Comparison of ENCODE assay signal across 13 cellular contexts in genomic region chr2:128441341-128442052, GRCh38.
DNase-seq lines count a peak whose midpoint lies in the region; ATAC-seq and TF ChIP-seq lines count a peak whose summit lies in the region.
"Had no signal": no experiment of that assay in that cellular context is flagged by ENCODE, and none has a peak within 500 bp of the region (broad histone marks: within the 10 kb centered on the region; RNA-seq: fewer than 3 reads in every experiment).

No MANE protein-coding gene starts in this region.

- no peaks in the 10 kb centered on the region for H3K79me2 ChIP-seq in DND-41 (ENCODE audit: insufficient read depth, low read length)
- no peaks in the 10 kb centered on the region for H3K79me2 ChIP-seq in hepatocyte
- H3K79me2 ChIP-seq in osteoblast (ENCODE audit: insufficient read depth, low read length), result no peaks in the 10 kb centered on the region

- H3K4me2 ChIP-seq in DND-41 (ENCODE audit: insufficient read depth, low read length) (no peak overlapping the region), hepatocyte (no peak overlapping the region), osteoblast (ENCODE audit: insufficient read depth, low read length) (no peak overlapping the region)

- no peak overlapping the region for H3K4me3 Mint-ChIP-seq in activated CD8-positive, alpha-beta T cell treated with anti-CD3 and anti-CD28 coated beads, Interleukin-2, amount 10 ng/mL, durations not matched to agents 7 days and 5 days
- H3K4me3 Mint-ChIP-seq: activated T-helper 1 cell treated with anti-CD3 and anti-CD28 coated beads, Interleukin-12 subunit alpha, Interleukin-12 subunit beta, Interleukin-2, Interleukin-4 antibody, amounts not matched to agents 30 ng/mL and 10 ng/mL and 1 ng/mL, durations not matched to agents 14 hours and 24 hours and 36 hours; stimulated activated naive B cell treated with anti-CD40 and anti-IgM and Interleukin-4, amounts not matched to agents 10 μg/mL and 1 μg/mL and 100 μg/mL, for 72 hours had no signal

- 92% methylated on average over 18 of the region's 18 CpGs for WGBS in hepatocyte (ENCODE audit: low lambda C conversion rate, missing lambda C conversion rate)

- H2AFZ ChIP-seq in DND-41 (ENCODE audit: low read depth, low read length) (no peak overlapping the region), hepatocyte (no peak overlapping the region), osteoblast (ENCODE audit: low read length) (no peak overlapping the region)

- H3K27ac ChIP-seq in DND-41 (ENCODE audit: low read length), result peak overlapping the region; percentile 14; the same call in 1 of the 2 replicates
- peak overlapping the region; percentile 60 for H3K27ac ChIP-seq in SJSA1
- peak overlapping the region; percentile 81 for H3K27ac ChIP-seq in hepatocyte
- H3K27ac ChIP-seq in osteoblast (ENCODE audit: low read depth, low read length), result no peak overlapping the region
- H3K27ac ChIP-seq: RWPE1 had no signal

- POLR2A ChIA-PET in activated CD8-positive, alpha-beta T cell treated with anti-CD3 and anti-CD28 coated beads, Interleukin-2, amount 10 ng/mL, durations not matched to agents 7 days and 5 days (lab: Charles Lee), result no interaction called here

- no peaks in the 10 kb centered on the region for H3K27me3 ChIP-seq in DND-41 (ENCODE audit: insufficient read depth, low read length, poor library complexity)
- no peaks in the 10 kb centered on the region for H3K27me3 ChIP-seq in SJSA1 (replicated peaks)
- H3K27me3 ChIP-seq in hepatocyte, result no peaks in the 10 kb centered on the region
- no peaks in the 10 kb centered on the region for H3K27me3 ChIP-seq in osteoblast (ENCODE audit: insufficient read depth, low read length)
- no peaks in the 10 kb centered on the region for H3K27me3 ChIP-seq in MG63

- H3K4me1 Mint-ChIP-seq in activated CD8-positive, alpha-beta T cell treated with anti-CD3 and anti-CD28 coated beads, Interleukin-2, amount 10 ng/mL, durations not matched to agents 7 days and 5 days (ENCODE audit: low read depth), result peaks cover 4% of the 10 kb centered on the region

- DNase-seq in DND-41 (peak; percentile 2), SJSA1 (ENCODE audit: low read depth in 1 of 2, low spot score in 2 of 2) (peak in 1 of 2 experiments; percentile 37), hepatocyte (ENCODE audit: low spot score) (no peak), osteoblast (ENCODE audit: insufficient read length, low spot score, missing footprints) (peak; percentile 60), MG63 (no peak)
- DNase-seq in activated CD8-positive, alpha-beta T cell treated with anti-CD3 and anti-CD28 coated beads, Interleukin-2, amount 10 ng/mL, durations not matched to agents 7 days and 5 days, result no peak
- DNase-seq: activated CD4-positive, alpha-beta T cell treated with anti-CD3 and anti-CD28 coated beads for 4 hours; NCI-H2107; stimulated activated naive B cell treated with anti-CD40 and anti-IgM and Interleukin-4, amounts not matched to agents 10 μg/mL and 1 μg/mL and 100 μg/mL, for 72 hours had no signal

- H4K20me1 ChIP-seq in DND-41 (ENCODE audit: insufficient read depth, low read length), result no peaks in the 10 kb centered on the region
- no peaks in the 10 kb centered on the region for H4K20me1 ChIP-seq in hepatocyte (ENCODE audit: insufficient read depth, poor library complexity, severe bottlenecking)
- H4K20me1 ChIP-seq in osteoblast (ENCODE audit: insufficient read depth, low read length), result no peaks in the 10 kb centered on the region

- H3K4me3 ChIP-seq in DND-41 (ENCODE audit: low read depth in 1 of 2, low read length in 2 of 2), result no peak overlapping the region
- no peak overlapping the region for H3K4me3 ChIP-seq in SJSA1
- no peak overlapping the region for H3K4me3 ChIP-seq in hepatocyte
- no peak overlapping the region for H3K4me3 ChIP-seq in osteoblast (ENCODE audit: insufficient read depth, low read length)
- no peak overlapping the region for H3K4me3 ChIP-seq in MG63

- ATAC-seq in DND-41 (ENCODE audit: insufficient read depth, low read depth), result no peak
- no peak for ATAC-seq in HG02759 (IDR thresholded peaks at IDR 0.05; ENCODE audit: unreplicated experiment)
- ATAC-seq in GM18520 (IDR thresholded peaks at IDR 0.05; ENCODE audit: unreplicated experiment), result no peak
- ATAC-seq in activated CD8-positive, alpha-beta T cell treated with anti-CD3 and anti-CD28 coated beads, Interleukin-2, amount 10 ng/mL, durations not matched to agents 7 days and 5 days, result no peak

- no peaks in the 10 kb centered on the region for H3K9me3 Mint-ChIP-seq in activated CD8-positive, alpha-beta T cell treated with anti-CD3 and anti-CD28 coated beads, Interleukin-2, amount 10 ng/mL, durations not matched to agents 7 days and 5 days (ENCODE audit: insufficient read depth)
- H3K9me3 Mint-ChIP-seq: activated T-helper 1 cell treated with anti-CD3 and anti-CD28 coated beads, Interleukin-12 subunit alpha, Interleukin-12 subunit beta, Interleukin-2, Interleukin-4 antibody, amounts not matched to agents 30 ng/mL and 10 ng/mL and 1 ng/mL, durations not matched to agents 14 hours and 24 hours and 36 hours; stimulated activated naive B cell treated with anti-CD40 and anti-IgM and Interleukin-4, amounts not matched to agents 10 μg/mL and 1 μg/mL and 100 μg/mL, for 72 hours had no signal

- peaks cover 12% of the 10 kb centered on the region for H3K4me1 ChIP-seq in DND-41 (ENCODE audit: insufficient read depth, low read length)
- H3K4me1 ChIP-seq in SJSA1 (replicated peaks), result peaks cover 33% of the 10 kb centered on the region
- H3K4me1 ChIP-seq in hepatocyte (ENCODE audit: insufficient read depth), result peaks cover 19% of the 10 kb centered on the region
- H3K4me1 ChIP-seq in osteoblast (ENCODE audit: insufficient read depth, low read length), result no peaks in the 10 kb centered on the region

- H3K9me3 ChIP-seq in DND-41 (ENCODE audit: insufficient read depth, low read length, severe bottlenecking), result no peaks in the 10 kb centered on the region
- H3K9me3 ChIP-seq in SJSA1 (replicated peaks), result no peaks in the 10 kb centered on the region
- H3K9me3 ChIP-seq in hepatocyte (ENCODE audit: low read depth), result no peaks in the 10 kb centered on the region
- H3K9me3 ChIP-seq in osteoblast (ENCODE audit: low read depth, low read length), result no peaks in the 10 kb centered on the region
- no peaks in the 10 kb centered on the region for H3K9me3 ChIP-seq in MG63

- H3K36me3 Mint-ChIP-seq in activated CD8-positive, alpha-beta T cell treated with anti-CD3 and anti-CD28 coated beads, Interleukin-2, amount 10 ng/mL, durations not matched to agents 7 days and 5 days (ENCODE audit: low read depth), result no peaks in the 10 kb centered on the region
- H3K36me3 Mint-ChIP-seq: stimulated activated naive B cell treated with anti-CD40 and anti-IgM and Interleukin-4, amounts not matched to agents 10 μg/mL and 1 μg/mL and 100 μg/mL, for 72 hours had no signal

- H3K27ac Mint-ChIP-seq in activated CD8-positive, alpha-beta T cell treated with anti-CD3 and anti-CD28 coated beads, Interleukin-2, amount 10 ng/mL, durations not matched to agents 7 days and 5 days, result no peak overlapping the region
- H3K27ac Mint-ChIP-seq: activated T-helper 1 cell treated with anti-CD3 and anti-CD28 coated beads, Interleukin-12 subunit alpha, Interleukin-12 subunit beta, Interleukin-2, Interleukin-4 antibody, amounts not matched to agents 30 ng/mL and 10 ng/mL and 1 ng/mL, durations not matched to agents 14 hours and 24 hours and 36 hours; stimulated activated naive B cell treated with anti-CD40 and anti-IgM and Interleukin-4, amounts not matched to agents 10 μg/mL and 1 μg/mL and 100 μg/mL, for 72 hours had no signal

- H3K9me2 ChIP-seq in hepatocyte (replicated peaks; ENCODE audit: insufficient read depth), result no peaks in the 10 kb centered on the region

- CTCF ChIA-PET in activated CD8-positive, alpha-beta T cell treated with anti-CD3 and anti-CD28 coated beads, Interleukin-2, amount 10 ng/mL, durations not matched to agents 7 days and 5 days (lab: Charles Lee), result no interaction called here

- no peak overlapping the region for H3K9ac ChIP-seq in DND-41 (ENCODE audit: low read depth, low read length)

- no peak for TF ChIP-seq CTCF in DND-41 (IDR thresholded peaks at IDR 0.05; ENCODE audit: borderline replicate concordance, extremely low read depth, low read length, poor library complexity, severe bottlenecking)
- TF ChIP-seq CTCF in hepatocyte (IDR thresholded peaks at IDR 0.05; ENCODE audit: poor library complexity), result no peak
- TF ChIP-seq CTCF in osteoblast (IDR thresholded peaks at IDR 0.05; ENCODE audit: extremely low read depth, low read depth, low read length), result no peak

- H3K27me3 Mint-ChIP-seq in activated CD8-positive, alpha-beta T cell treated with anti-CD3 and anti-CD28 coated beads, Interleukin-2, amount 10 ng/mL, durations not matched to agents 7 days and 5 days (ENCODE audit: low read depth), result peaks cover 8% of the 10 kb centered on the region

- H3K36me3 ChIP-seq in DND-41 (ENCODE audit: insufficient read depth, low read length) (no peaks in the 10 kb centered on the region), SJSA1 (no peaks in the 10 kb centered on the region), hepatocyte (replicated peaks; ENCODE audit: insufficient read depth, low read depth) (no peaks in the 10 kb centered on the region), osteoblast (ENCODE audit: insufficient read depth, low read length) (no peaks in the 10 kb centered on the region), MG63 (no peaks in the 10 kb centered on the region)

Comparison
In these comparisons a context has a peak if more than half of its experiments do, and no peak if none do; other contexts are left out.
1. DNase-seq: peak in DND-41 (single experiment) and osteoblast (single experiment); none in hepatocyte (single experiment), activated CD8-positive, alpha-beta T cell treated with anti-CD3 and anti-CD28 coated beads, Interleukin-2, amount 10 ng/mL, durations not matched to agents 7 days and 5 days (single experiment) and MG63 (single experiment).